Comparison of ENCODE assay signal across 9 cellular contexts in genomic region chr4:38310446-38311043, GRCh38.
A peak's percentile ranks its signal among the peaks of the same experiment; 100 is the strongest.
DNase-seq lines count a peak whose midpoint lies in the region; ATAC-seq and TF ChIP-seq lines count a peak whose summit lies in the region.
"Had no signal": no experiment of that assay in that cellular context is flagged by ENCODE, and none has a peak within 500 bp of the region (broad histone marks: within the 10 kb centered on the region; RNA-seq: fewer than 3 reads in every experiment).

No MANE protein-coding gene starts in this region.

- no peak overlapping the region for H2BK5ac ChIP-seq in H9 (ENCODE audit: insufficient read length, low read length)

- DNase-seq in CD4-positive, CD25-positive, alpha-beta regulatory T cell, result peak; percentile 68 to 94 (median 85)
- peak; percentile 86 for DNase-seq in M059J (ENCODE audit: low read depth)
- peak; percentile 85 for DNase-seq in activated naive CD4-positive, alpha-beta T cell treated with anti-CD3 and anti-CD28 coated beads, Interleukin-2, amount 10 ng/mL, durations not matched to agents 7 days and 5 days
- peak; percentile 55 for DNase-seq in stimulated activated CD4-positive, alpha-beta T cell treated with anti-CD3 and anti-CD28 coated beads, Interleukin-2, amount 100 ng/mL, for 4 hours (ENCODE audit: low read depth)
- DNase-seq in globus pallidus (ENCODE audit: low spot score), result no peak
- no peak for DNase-seq in 8988T
- no peak for DNase-seq in H9

- H3T11ph ChIP-seq in H9 (ENCODE audit: low read length), result no peak overlapping the region

- peak overlapping the region; percentile 60 to 89 (median 72) for H3K4me3 Mint-ChIP-seq in CD4-positive, CD25-positive, alpha-beta regulatory T cell
- H3K4me3 Mint-ChIP-seq in activated naive CD4-positive, alpha-beta T cell treated with anti-CD3 and anti-CD28 coated beads, Interleukin-2, amount 10 ng/mL, durations not matched to agents 7 days and 5 days, result peak overlapping the region; percentile 14
- no peak overlapping the region for H3K4me3 Mint-ChIP-seq in H9
- H3K4me3 Mint-ChIP-seq: brain had no signal

- no peaks in the 10 kb centered on the region for H3K36me3 Mint-ChIP-seq in CD4-positive, CD25-positive, alpha-beta regulatory T cell
- peaks cover 10% of the 10 kb centered on the region for H3K36me3 Mint-ChIP-seq in activated naive CD4-positive, alpha-beta T cell treated with anti-CD3 and anti-CD28 coated beads, Interleukin-2, amount 10 ng/mL, durations not matched to agents 7 days and 5 days
- no peaks in the 10 kb centered on the region for H3K36me3 Mint-ChIP-seq in H9 (ENCODE audit: insufficient read depth in 1 of 3, low read depth in 3 of 3)
- H3K36me3 Mint-ChIP-seq: brain had no signal

- no CpG with 5 or more reads among the region's 4 CpGs for WGBS in H9 (ENCODE audit: extremely low coverage, insufficient read length, low lambda C conversion rate)

- peaks cover 44% of the 10 kb centered on the region for H3K4me1 ChIP-seq in CD4-positive, CD25-positive, alpha-beta regulatory T cell (ENCODE audit: control insufficient read depth, insufficient read depth, low read length, poor library complexity, severe bottlenecking)
- peaks cover 3% of the 10 kb centered on the region for H3K4me1 ChIP-seq in H9 (ENCODE audit: insufficient read depth, low read length)

- no peak overlapping the region for H2BK120ac ChIP-seq in H9 (ENCODE audit: low read depth, low read length, poor library complexity, severe bottlenecking)

- no peaks in the 10 kb centered on the region for H3K23me2 ChIP-seq in H9 (ENCODE audit: insufficient read length, low read depth, low read length, poor library complexity, severe bottlenecking)

- no peak overlapping the region for H2BK12ac ChIP-seq in H9 (ENCODE audit: insufficient read length, low read depth, low read length)

- H3K23ac ChIP-seq in H9 (ENCODE audit: insufficient read length, low read depth, low read length), result no peak overlapping the region

- peak; percentile 99 for ATAC-seq in CD4-positive, CD25-positive, alpha-beta regulatory T cell (ENCODE audit: low read depth in 2 of 2)
- peak; percentile 94 for ATAC-seq in GM21528 (IDR thresholded peaks at IDR 0.05; ENCODE audit: low FRiP score, unreplicated experiment)

- H4K5ac ChIP-seq in H9 (ENCODE audit: insufficient read length, low read depth, low read length), result no peak overlapping the region

- no peak for TF ChIP-seq CTCF in H9 (conservative IDR thresholded peaks at IDR 0.05)

- no peak overlapping the region for H3K4ac ChIP-seq in H9 (ENCODE audit: low read depth, low read length)

- peaks cover 17 to 66% (median 53%) of the 10 kb centered on the region in 4 donors for H3K4me1 Mint-ChIP-seq in CD4-positive, CD25-positive, alpha-beta regulatory T cell
- peaks cover 86% of the 10 kb centered on the region for H3K4me1 Mint-ChIP-seq in activated naive CD4-positive, alpha-beta T cell treated with anti-CD3 and anti-CD28 coated beads, Interleukin-2, amount 10 ng/mL, durations not matched to agents 7 days and 5 days
- H3K4me1 Mint-ChIP-seq in H9, result peaks cover 3 to 6% of the 10 kb centered on the region in 2 experiments; a peak in 3 of 4 replicates

- H3K14ac ChIP-seq in H9 (ENCODE audit: insufficient read depth, low read length), result no peak overlapping the region; the same call in 1 of the 2 replicates

- no peaks in the 10 kb centered on the region for H3K9me3 ChIP-seq in CD4-positive, CD25-positive, alpha-beta regulatory T cell (ENCODE audit: control insufficient read depth in 2 of 2, low read length in 2 of 2)
- H3K9me3 ChIP-seq in H9 (ENCODE audit: control insufficient read depth, low read depth, low read length), result no peaks in the 10 kb centered on the region

- H4K8ac ChIP-seq in H9 (replicated peaks; ENCODE audit: insufficient read length, low read depth, low read length), result no peak overlapping the region

- H3K36me3 ChIP-seq in CD4-positive, CD25-positive, alpha-beta regulatory T cell (ENCODE audit: control insufficient read depth, insufficient read depth, low read length), result no peaks in the 10 kb centered on the region

- no peaks in the 10 kb centered on the region for H4K20me1 ChIP-seq in H9 (ENCODE audit: control insufficient read depth, insufficient read depth, insufficient read length)

- no peaks in the 10 kb centered on the region for H3K79me1 ChIP-seq in H9 (ENCODE audit: insufficient read depth, low read depth, low read length, poor library complexity, severe bottlenecking)

- H3K18ac ChIP-seq in H9 (ENCODE audit: insufficient read length, low read depth, low read length), result no peak overlapping the region

- H3K4me3 ChIP-seq in CD4-positive, CD25-positive, alpha-beta regulatory T cell (ENCODE audit: low read depth, low read length), result peak overlapping the region; percentile 79

- peak overlapping the region; percentile 77 to 91 (median 91) for H3K27ac Mint-ChIP-seq in CD4-positive, CD25-positive, alpha-beta regulatory T cell
- H3K27ac Mint-ChIP-seq in activated naive CD4-positive, alpha-beta T cell treated with anti-CD3 and anti-CD28 coated beads, Interleukin-2, amount 10 ng/mL, durations not matched to agents 7 days and 5 days, result peak overlapping the region; percentile 91
- H3K27ac Mint-ChIP-seq in H9, result no peak overlapping the region

- peaks cover 0 to 3% (median 0%) of the 10 kb centered on the region in 7 donors for H3K9me3 Mint-ChIP-seq in CD4-positive, CD25-positive, alpha-beta regulatory T cell
- H3K9me3 Mint-ChIP-seq in activated naive CD4-positive, alpha-beta T cell treated with anti-CD3 and anti-CD28 coated beads, Interleukin-2, amount 10 ng/mL, durations not matched to agents 7 days and 5 days, result peaks cover 4% of the 10 kb centered on the region
- no peaks in the 10 kb centered on the region for H3K9me3 Mint-ChIP-seq in H9

- peak overlapping the region; percentile 73 for H3K27ac ChIP-seq in CD4-positive, CD25-positive, alpha-beta regulatory T cell (ENCODE audit: insufficient read depth, low read length, poor library complexity, severe bottlenecking)
- no peak overlapping the region for H3K27ac ChIP-seq in H9 (ENCODE audit: insufficient read length, low read depth, low read length)

- CTCF ChIA-PET in activated naive CD4-positive, alpha-beta T cell treated with anti-CD3 and anti-CD28 coated beads, Interleukin-2, amount 10 ng/mL, durations not matched to agents 7 days and 5 days (lab: Charles Lee), result interaction anchor here (0.6 to 1.7 kb wide), 11 partner anchors 9 to 364 kb away, joined by 3 to 7 read pairs (median 4); no protein-coding TSS in a partner anchor

- no peak overlapping the region for H2BK20ac ChIP-seq in H9 (ENCODE audit: low read depth, low read length, poor library complexity, severe bottlenecking)

- peaks cover 7% of the 10 kb centered on the region for H3K27me3 Mint-ChIP-seq in CD4-positive, CD25-positive, alpha-beta regulatory T cell
- H3K27me3 Mint-ChIP-seq in activated naive CD4-positive, alpha-beta T cell treated with anti-CD3 and anti-CD28 coated beads, Interleukin-2, amount 10 ng/mL, durations not matched to agents 7 days and 5 days, result peaks cover 4% of the 10 kb centered on the region
- peaks cover 2% of the 10 kb centered on the region; the same call in 1 of the 2 replicates for H3K27me3 Mint-ChIP-seq in H9 (ENCODE audit: low read depth)

- no peak overlapping the region for H3K4me2 ChIP-seq in H9 (ENCODE audit: insufficient read depth, insufficient read length, low read length)

- no peak overlapping the region for H3K56ac ChIP-seq in H9 (ENCODE audit: insufficient read length, low read depth, low read length)

- H4K91ac ChIP-seq in H9 (ENCODE audit: insufficient read length, low read depth, low read length), result no peak overlapping the region

- no peaks in the 10 kb centered on the region for H3K79me2 ChIP-seq in H9 (ENCODE audit: insufficient read depth, low read length)

- no peak overlapping the region for H3K9ac ChIP-seq in H9 (ENCODE audit: extremely low read depth, insufficient read length, low read length)

- no peak overlapping the region for H2AK5ac ChIP-seq in H9 (ENCODE audit: insufficient read length, low read length)

- H2AFZ ChIP-seq in H9 (ENCODE audit: low read length), result no peak overlapping the region

- H3K27me3 ChIP-seq in CD4-positive, CD25-positive, alpha-beta regulatory T cell (ENCODE audit: control insufficient read depth, insufficient read depth, low read length), result no peaks in the 10 kb centered on the region
- no peaks in the 10 kb centered on the region for H3K27me3 ChIP-seq in H9 (ENCODE audit: insufficient read depth, low read length)

- H2BK15ac ChIP-seq in H9 (ENCODE audit: low read depth, low read length), result no peak overlapping the region

Comparison
In these comparisons a context has a peak if more than half of its experiments do, and no peak if none do; other contexts are left out.
1. DNase-seq: peak in CD4-positive, CD25-positive, alpha-beta regulatory T cell (3 of 3), M059J (single experiment), activated naive CD4-positive, alpha-beta T cell treated with anti-CD3 and anti-CD28 coated beads, Interleukin-2, amount 10 ng/mL, durations not matched to agents 7 days and 5 days (single experiment) and stimulated activated CD4-positive, alpha-beta T cell treated with anti-CD3 and anti-CD28 coated beads, Interleukin-2, amount 100 ng/mL, for 4 hours (single experiment); none in globus pallidus (single experiment), 8988T (single experiment) and H9 (single experiment).
2. H3K27ac Mint-ChIP-seq: peak in CD4-positive, CD25-positive, alpha-beta regulatory T cell (3 of 3) and activated naive CD4-positive, alpha-beta T cell treated with anti-CD3 and anti-CD28 coated beads, Interleukin-2, amount 10 ng/mL, durations not matched to agents 7 days and 5 days (single experiment); none in H9 (0 of 3).
3. H3K4me3 Mint-ChIP-seq: peak in CD4-positive, CD25-positive, alpha-beta regulatory T cell (4 of 4) and activated naive CD4-positive, alpha-beta T cell treated with anti-CD3 and anti-CD28 coated beads, Interleukin-2, amount 10 ng/mL, durations not matched to agents 7 days and 5 days (single experiment); none in H9 (0 of 2).